ENCODE assay signal across 11 cellular contexts in genomic region chr3:131553495-131554247, GRCh38. TPM values are rescaled to one million over a fixed set of nuclear protein-coding genes. Genes with fewer than 3 reads are reported as not detected.
DNase-seq lines count a peak whose midpoint lies in the region; ATAC-seq and TF ChIP-seq lines count a peak whose summit lies in the region.
"Had no signal": no experiment of that assay in that cellular context is flagged by ENCODE, and none has a peak within 500 bp of the region (broad histone marks: within the 10 kb centered on the region; RNA-seq: fewer than 3 reads in every experiment).

No MANE protein-coding gene starts in this region.

- H3K9ac ChIP-seq in mesendoderm (ENCODE audit: low read length) = no peak overlapping the region
- H3K9ac ChIP-seq in smooth muscle cell (ENCODE audit: low read depth) = no peak overlapping the region

- TF ChIP-seq CTCF in smooth muscle cell (IDR thresholded peaks at IDR 0.05; ENCODE audit: borderline replicate concordance, insufficient read depth, poor library complexity, severe bottlenecking) = no peak

- no peaks in the 10 kb centered on the region for H3K79me2 ChIP-seq in mesendoderm (ENCODE audit: control insufficient read depth, insufficient read depth, low read length)
- H3K79me2 ChIP-seq in smooth muscle cell (ENCODE audit: low read depth) = no peaks in the 10 kb centered on the region

- ATAC-seq in GM18909 (IDR thresholded peaks at IDR 0.05; ENCODE audit: poor library complexity, unreplicated experiment) (peak; percentile 92), GM21529 (IDR thresholded peaks at IDR 0.05; ENCODE audit: unreplicated experiment) (peak; percentile 98), HG03095 (IDR thresholded peaks at IDR 0.05; ENCODE audit: unreplicated experiment) (peak; percentile 95)
- ATAC-seq: K562 had no signal

- H3K56ac ChIP-seq in mesendoderm (ENCODE audit: low read length) = peak overlapping the region; percentile 27

- H3K4me3 ChIP-seq in mesendoderm (ENCODE audit: low read length) = no peak overlapping the region
- no peak overlapping the region for H3K4me3 ChIP-seq in smooth muscle cell
- H3K4me3 ChIP-seq: K562, SJCRH30 had no signal

- no peaks in the 10 kb centered on the region for H3K79me1 ChIP-seq in mesendoderm (ENCODE audit: low read length)

- no CpG with 5 or more reads among the region's 3 CpGs for WGBS in mesendoderm (ENCODE audit: extremely low coverage, insufficient coverage, low lambda C conversion rate)
- WGBS in smooth muscle cell (ENCODE audit: low lambda C conversion rate) = 91% methylated on average over 3 of the region's 3 CpGs

- no peak overlapping the region for H2AFZ ChIP-seq in smooth muscle cell (ENCODE audit: low read depth)

- no peak overlapping the region for H2BK120ac ChIP-seq in mesendoderm (ENCODE audit: low read depth, low read length)

- H3K4me1 ChIP-seq in mesendoderm (ENCODE audit: control insufficient read depth, low read depth, low read length) (peaks cover 2% of the 10 kb centered on the region), smooth muscle cell (ENCODE audit: low read depth) (no peaks in the 10 kb centered on the region)
- H3K4me1 ChIP-seq: SJCRH30 had no signal

- H2BK15ac ChIP-seq in mesendoderm (replicated peaks; ENCODE audit: low read depth) = no peak overlapping the region

- DNase-seq in mesendoderm (no peak), NCI-H1092 (lab: John Stamatoyannopoulos, UW) (no peak), smooth muscle cell (lab: John Stamatoyannopoulos, UW; ENCODE audit: unreplicated experiment) (no peak), NCI-H446 (lab: John Stamatoyannopoulos, UW) (no peak)
- DNase-seq: activated naive CD4-positive, alpha-beta T cell treated with anti-CD3 and anti-CD28 coated beads, Interleukin-2, amount 50 U/mL, for 16 hours; foreskin fibroblast; SJCRH30 had no signal

- H3K4me2 ChIP-seq in mesendoderm (ENCODE audit: low read length) = no peak overlapping the region
- no peak overlapping the region for H3K4me2 ChIP-seq in smooth muscle cell

- H3K36me3 ChIP-seq in mesendoderm (ENCODE audit: control insufficient read depth, insufficient read depth, low read length) (no peaks in the 10 kb centered on the region), smooth muscle cell (ENCODE audit: low read depth) (no peaks in the 10 kb centered on the region)
- H3K36me3 ChIP-seq: SJCRH30 had no signal

- H4K8ac ChIP-seq in mesendoderm (ENCODE audit: low read depth, low read length) = no peak overlapping the region

- H3F3A ChIP-seq in smooth muscle cell (ENCODE audit: low read depth) = no peaks in the 10 kb centered on the region

- no peaks in the 10 kb centered on the region for H3K9me3 ChIP-seq in smooth muscle cell (replicated peaks; ENCODE audit: low read depth)
- H3K9me3 ChIP-seq: SJCRH30 had no signal

- no peak overlapping the region for H3K4ac ChIP-seq in mesendoderm (ENCODE audit: low read depth, low read length)

- H4K5ac ChIP-seq in mesendoderm (ENCODE audit: low read length) = no peak overlapping the region

- no peak overlapping the region for H3K18ac ChIP-seq in mesendoderm (ENCODE audit: low read length)

- H4K20me1 ChIP-seq in smooth muscle cell (ENCODE audit: low read depth) = no peaks in the 10 kb centered on the region

- H3K27me3 ChIP-seq in mesendoderm (ENCODE audit: insufficient read depth, low read length, poor library complexity) (no peaks in the 10 kb centered on the region), smooth muscle cell (ENCODE audit: low read depth) (peaks cover 7% of the 10 kb centered on the region)
- H3K27me3 ChIP-seq: SJCRH30 had no signal

- no peak overlapping the region for H2AK5ac ChIP-seq in mesendoderm (ENCODE audit: low read length)

- H2BK5ac ChIP-seq in mesendoderm (ENCODE audit: low read length) = no peak overlapping the region

- H3K23ac ChIP-seq in mesendoderm (ENCODE audit: low read length) = no peak overlapping the region

- no peak overlapping the region for H3K27ac ChIP-seq in mesendoderm (ENCODE audit: low read depth, low read length)
- no peak overlapping the region for H3K27ac ChIP-seq in smooth muscle cell (ENCODE audit: low read depth)
- H3K27ac ChIP-seq: SJCRH30 had no signal

RNA-seq across cellular contexts. Expression of gene MRPL3, which starts 50.9 kb away (rescaled TPM):
- 248 TPM for polyA plus RNA-seq in mesendoderm (2013, experiment 1 of 2)
- 248 TPM for polyA plus RNA-seq in mesendoderm (2013, experiment 2 of 2)
- 123 and 139 TPM in 2 replicates for total RNA-seq in smooth muscle cell
- polyA plus RNA-seq in smooth muscle cell = 80.5 and 82.7 TPM in 2 replicates
